Comparison of ENCODE assay signal across 9 cellular contexts in the genomic region with DNA sequence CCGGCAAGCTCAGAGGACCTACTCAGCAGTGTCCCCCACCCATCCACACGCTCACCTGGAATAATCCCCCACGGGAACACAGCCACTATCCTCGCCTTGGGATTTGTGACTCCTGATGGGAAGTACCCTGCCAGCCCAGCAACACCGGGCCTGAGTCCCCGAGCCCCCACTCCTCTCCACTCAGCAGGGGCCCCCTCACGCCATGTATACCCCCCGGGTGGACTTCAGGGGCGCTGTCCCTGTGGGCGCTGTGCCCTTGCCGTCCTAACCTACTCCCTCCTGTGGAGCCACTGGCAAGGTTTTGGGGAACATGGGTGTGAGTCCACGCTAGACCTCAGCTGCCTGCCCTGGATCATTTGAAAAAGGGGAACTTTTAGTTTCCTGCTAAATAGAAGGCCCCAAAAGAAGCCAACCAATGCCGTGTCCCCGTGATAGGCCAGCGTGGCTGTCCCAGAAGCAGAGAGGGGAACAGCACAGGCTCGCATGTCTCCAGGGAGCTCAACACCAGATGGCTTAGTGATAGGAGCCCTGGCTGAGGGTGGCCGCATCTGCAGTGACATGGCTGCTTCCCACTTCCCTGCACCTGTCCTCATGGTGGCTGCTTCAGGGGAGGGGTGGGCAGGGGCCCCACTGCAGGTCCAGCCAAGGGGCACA.
DNase-seq lines count a peak whose midpoint lies in the region; ATAC-seq and TF ChIP-seq lines count a peak whose summit lies in the region.
"Had no signal": no experiment of that assay in that cellular context is flagged by ENCODE, and none has a peak within 500 bp of the region (broad histone marks: within the 10 kb centered on the region; RNA-seq: fewer than 3 reads in every experiment).

No MANE protein-coding gene starts in this region.

- peak; percentile 35 for ATAC-seq in GM19043 (IDR thresholded peaks at IDR 0.05; ENCODE audit: low read depth, unreplicated experiment)
- ATAC-seq in HG03442 (IDR thresholded peaks at IDR 0.05; ENCODE audit: unreplicated experiment) = peak; percentile 23
- no peak for ATAC-seq in activated T-helper 17 cell treated with anti-CD3 and anti-CD28 coated beads, Interleukin-2, amount 50 U/mL, for 72 hours (replicated peaks)

- H3K27ac ChIP-seq in rectal smooth muscle tissue (ENCODE audit: low read depth, low read length) (no peak overlapping the region), brain microvascular endothelial cell (no peak overlapping the region)

- peaks cover 5% of the 10 kb centered on the region for H3K4me1 ChIP-seq in rectal smooth muscle tissue (ENCODE audit: control insufficient read depth, insufficient read depth, low read length)

- H3K36me3 ChIP-seq in rectal smooth muscle tissue (ENCODE audit: control insufficient read depth, insufficient read depth, low read length) = peaks cover 2% of the 10 kb centered on the region
- H3K36me3 ChIP-seq in brain microvascular endothelial cell (replicated peaks) = peaks cover 2% of the 10 kb centered on the region

- peaks cover 48% of the 10 kb centered on the region for H3K4me1 Mint-ChIP-seq in activated T-helper 17 cell treated with anti-CD3 and anti-CD28 coated beads, Interleukin-2, amount 50 U/mL, for 72 hours

- in situ Hi-C loops in brain microvascular endothelial cell (cut with HindIII; ENCODE audit: low pct_ligation_motif_present, low sequenced_read_pairs) = loop anchor here (25.0 kb wide), 1 partner anchor 160 kb away; no protein-coding TSS in a partner anchor

- H3K4me3 Mint-ChIP-seq in activated T-helper 17 cell treated with anti-CD3 and anti-CD28 coated beads, Interleukin-2, amount 50 U/mL, for 72 hours = peak overlapping the region; percentile 83
- H3K4me3 Mint-ChIP-seq: brain had no signal

- no peaks in the 10 kb centered on the region for H3K9me3 Mint-ChIP-seq in activated T-helper 17 cell treated with anti-CD3 and anti-CD28 coated beads, Interleukin-2, amount 50 U/mL, for 72 hours

- H3K9ac ChIP-seq in rectal smooth muscle tissue (ENCODE audit: low read length) = no peak overlapping the region

- peak overlapping the region; percentile 96 for H3K27ac Mint-ChIP-seq in activated T-helper 17 cell treated with anti-CD3 and anti-CD28 coated beads, Interleukin-2, amount 50 U/mL, for 72 hours

- H3K4me3 ChIP-seq in rectal smooth muscle tissue (ENCODE audit: low read length) = peak overlapping the region; percentile 6
- no peak overlapping the region for H3K4me3 ChIP-seq in brain microvascular endothelial cell (ENCODE audit: low read depth, low read length)

- DNase-seq in NCI-H446 (lab: John Stamatoyannopoulos, UW) = no peak
- DNase-seq in brain microvascular endothelial cell = no peak
- DNase-seq in NCI-H1417 (lab: John Stamatoyannopoulos, UW) = no peak
- DNase-seq in NCI-H146 treated with DMSO at 0.1 percent for 48 hours (lab: John Stamatoyannopoulos, UW; ENCODE audit: unreplicated experiment) = no peak

- H3K27me3 ChIP-seq in rectal smooth muscle tissue (ENCODE audit: control insufficient read depth, insufficient read depth, low read length) = no peaks in the 10 kb centered on the region
- no peaks in the 10 kb centered on the region for H3K27me3 ChIP-seq in brain microvascular endothelial cell (replicated peaks)

- no peak for TF ChIP-seq CTCF in brain microvascular endothelial cell (IDR thresholded peaks at IDR 0.05; ENCODE audit: low read depth, low read length, missing control alignments)

- H3K27me3 Mint-ChIP-seq in activated T-helper 17 cell treated with anti-CD3 and anti-CD28 coated beads, Interleukin-2, amount 50 U/mL, for 72 hours = no peaks in the 10 kb centered on the region
- H3K27me3 Mint-ChIP-seq: brain had no signal

- peaks cover 52% of the 10 kb centered on the region for H3K36me3 Mint-ChIP-seq in activated T-helper 17 cell treated with anti-CD3 and anti-CD28 coated beads, Interleukin-2, amount 50 U/mL, for 72 hours (ENCODE audit: low read depth)
- H3K36me3 Mint-ChIP-seq: brain had no signal
